In genomic region chr13:109293166-109293565, GRCh38 we compare ENCODE assay signal across 33 cellular contexts.
"Had no signal": no experiment of that assay in that cellular context is flagged by ENCODE, and none has a peak within 500 bp of the region (broad histone marks: within the 10 kb centered on the region; RNA-seq: fewer than 3 reads in every experiment).

No MANE protein-coding gene starts in this region.

- H3K4me1 Mint-ChIP-seq: activated B cell treated with CpG ODN at 0.5 μM for 24 hours; activated naive CD4-positive, alpha-beta T cell treated with anti-CD3 and anti-CD28 coated beads, Interleukin-2, amount 10 ng/mL, durations not matched to agents 7 days and 5 days; activated naive CD8-positive, alpha-beta T cell treated with anti-CD3 and anti-CD28 coated beads, Interleukin-2, amount 50 U/mL, for 24 hours had no signal

- H3K4me2 ChIP-seq: SK-N-SH had no signal

- H3K27me3 Mint-ChIP-seq: activated B cell treated with CpG ODN at 0.5 μM for 24 hours; activated naive CD4-positive, alpha-beta T cell treated with anti-CD3 and anti-CD28 coated beads, Interleukin-2, amount 10 ng/mL, durations not matched to agents 7 days and 5 days; activated naive CD8-positive, alpha-beta T cell treated with anti-CD3 and anti-CD28 coated beads, Interleukin-2, amount 50 U/mL, for 24 hours had no signal

- H3K27ac Mint-ChIP-seq: activated B cell treated with CpG ODN at 0.5 μM for 24 hours; activated CD4-positive, alpha-beta memory T cell treated with anti-CD3 and anti-CD28 coated beads for 36 hours; activated naive CD4-positive, alpha-beta T cell treated with anti-CD3 and anti-CD28 coated beads, Interleukin-2, amount 10 ng/mL, durations not matched to agents 7 days and 5 days; activated naive CD8-positive, alpha-beta T cell; activated naive CD8-positive, alpha-beta T cell treated with anti-CD3 and anti-CD28 coated beads, Interleukin-2, amount 50 U/mL, for 24 hours; activated T-helper 1 cell treated with anti-CD3 and anti-CD28 coated beads, Interleukin-12 subunit alpha, Interleukin-12 subunit beta, Interleukin-2, Interleukin-4 antibody, amounts not matched to agents 30 ng/mL and 10 ng/mL and 1 ng/mL, durations not matched to agents 14 hours and 24 hours and 36 hours; T-helper 1 cell treated with Interleukin-12 subunit alpha and Interleukin-12 subunit beta and Interleukin-4 antibody, amounts not matched to agents 30 μg/mL and 1 μg/mL, for 36 hours had no signal

- H3K9ac ChIP-seq: SK-N-SH had no signal

- H3K27ac ChIP-seq: brain microvascular endothelial cell, cardiac muscle cell, SJCRH30, VCaP had no signal

- H3K36me3 ChIP-seq: brain microvascular endothelial cell, cardiac muscle cell, MG63, SJCRH30 had no signal

- DNase-seq: activated B cell treated with CpG ODN at 0.5 μM for 24 hours; activated CD4-positive, alpha-beta memory T cell treated with anti-CD3 and anti-CD28 coated beads for 36 hours; activated CD4-positive, alpha-beta T cell treated with anti-CD3 and anti-CD28 coated beads for 4 hours; activated CD4-positive, alpha-beta T cell treated with anti-CD3 and anti-CD28 coated beads, Interleukin-2, amount 50 U/mL, for 1 hour; activated CD4-positive, CD25-positive, alpha-beta regulatory T cell treated with anti-CD3 and anti-CD28 coated beads, Interleukin-2, amount 50 U/mL, for 72 hours; activated CD8-positive, alpha-beta memory T cell treated with anti-CD3 and anti-CD28 coated beads, Interleukin-2, amount 50 U/mL, for 4 hours; activated naive CD4-positive, alpha-beta T cell treated with anti-CD3 and anti-CD28 coated beads, Interleukin-2, amount 10 ng/mL, durations not matched to agents 7 days and 5 days; activated naive CD8-positive, alpha-beta T cell treated with anti-CD3 and anti-CD28 coated beads, Interleukin-2, amount 50 U/mL, for 24 hours; activated T-cell treated with anti-CD3 and anti-CD28 coated beads for 4 hours; activated T-cell treated with anti-CD3 and anti-CD28 coated beads, Interleukin-2, amount 50 U/mL, for 4 hours; aorta; brain microvascular endothelial cell; Kasumi-1; KG1; MG63; NCI-H1048; NCI-H1105 treated with DMSO at 0.1 percent for 48 hours; NCI-H1436; NCI-H1694; NCI-H1930; NCI-H2081 treated with DMSO at 0.1 percent for 48 hours; NCI-H345; NCI-H524 treated with DMSO at 0.1 percent for 48 hours; SHP77; SJCRH30; SK-N-SH; T-helper 9 cell had no signal

- H3K4me3 Mint-ChIP-seq: activated B cell treated with CpG ODN at 0.5 μM for 24 hours; activated CD4-positive, alpha-beta memory T cell treated with anti-CD3 and anti-CD28 coated beads for 36 hours; activated naive CD4-positive, alpha-beta T cell treated with anti-CD3 and anti-CD28 coated beads, Interleukin-2, amount 10 ng/mL, durations not matched to agents 7 days and 5 days; activated naive CD8-positive, alpha-beta T cell; activated naive CD8-positive, alpha-beta T cell treated with anti-CD3 and anti-CD28 coated beads, Interleukin-2, amount 50 U/mL, for 24 hours; activated T-cell treated with anti-CD3 and anti-CD28 coated beads, Interleukin-2, amount 50 U/mL, for 4 hours; activated T-helper 1 cell treated with anti-CD3 and anti-CD28 coated beads, Interleukin-12 subunit alpha, Interleukin-12 subunit beta, Interleukin-2, Interleukin-4 antibody, amounts not matched to agents 30 ng/mL and 10 ng/mL and 1 ng/mL, durations not matched to agents 14 hours and 24 hours and 36 hours; T-helper 1 cell treated with Interleukin-12 subunit alpha and Interleukin-12 subunit beta and Interleukin-4 antibody, amounts not matched to agents 30 μg/mL and 1 μg/mL, for 36 hours had no signal

- H3K27me3 ChIP-seq: brain microvascular endothelial cell, cardiac muscle cell, MG63, SJCRH30 had no signal

- H3K9me3 Mint-ChIP-seq: activated T-cell treated with anti-CD3 and anti-CD28 coated beads, Interleukin-2, amount 50 U/mL, for 4 hours; activated T-helper 1 cell treated with anti-CD3 and anti-CD28 coated beads, Interleukin-12 subunit alpha, Interleukin-12 subunit beta, Interleukin-2, Interleukin-4 antibody, amounts not matched to agents 30 ng/mL and 10 ng/mL and 1 ng/mL, durations not matched to agents 14 hours and 24 hours and 36 hours had no signal

- H3K9me3 ChIP-seq: MG63, SJCRH30, SK-N-SH had no signal

- ATAC-seq: activated naive CD8-positive, alpha-beta T cell treated with anti-CD3 and anti-CD28 coated beads, Interleukin-2, amount 50 U/mL, for 24 hours; activated T-cell treated with anti-CD3 and anti-CD28 coated beads, Interleukin-2, amount 50 U/mL, for 4 hours; Panc1 had no signal

- H3K4me1 ChIP-seq: SJCRH30 had no signal

- H3K4me3 ChIP-seq: cardiac muscle cell, MG63, SJCRH30 had no signal
